Comparison of ENCODE assay signal across 8 cellular contexts in genomic region chr9:94805585-94805984, GRCh38.
DNase-seq lines count a peak whose midpoint lies in the region; ATAC-seq and TF ChIP-seq lines count a peak whose summit lies in the region.

No MANE protein-coding gene starts in this region.

- H3K36me3 ChIP-seq in duodenal mucosa (ENCODE audit: control insufficient read depth in 1 of 2, insufficient read depth in 2 of 2, low read length in 2 of 2), result peaks cover 4 to 16% of the 10 kb centered on the region in 2 donors

- H3K9me3 Mint-ChIP-seq in CD14-positive monocyte, result peaks cover 0 to 2% (median 0%) of the 10 kb centered on the region in 7 donors
- H3K9me3 Mint-ChIP-seq in neural crest cell, result no peaks in the 10 kb centered on the region
- H3K9me3 Mint-ChIP-seq in activated CD8-positive, alpha-beta memory T cell treated with anti-CD3 and anti-CD28 coated beads, Interleukin-2, amount 10 ng/mL, durations not matched to agents 7 days and 5 days (ENCODE audit: low read depth), result no peaks in the 10 kb centered on the region

- TF ChIP-seq CTCF in CD14-positive monocyte (IDR thresholded peaks at IDR 0.05), result no peak
- no peak for TF ChIP-seq CTCF in neural crest cell (conservative IDR thresholded peaks at IDR 0.05)

- ATAC-seq in GM18498 (IDR thresholded peaks at IDR 0.05; ENCODE audit: unreplicated experiment) (no peak), HG03460 (IDR thresholded peaks at IDR 0.05; ENCODE audit: unreplicated experiment) (no peak)
- ATAC-seq in activated CD8-positive, alpha-beta memory T cell treated with anti-CD3 and anti-CD28 coated beads, Interleukin-2, amount 10 ng/mL, durations not matched to agents 7 days and 5 days, result no peak

- no peaks in the 10 kb centered on the region for H3K9me3 ChIP-seq in duodenal mucosa (ENCODE audit: control insufficient read depth in 1 of 2, low read length in 2 of 2)

- intact Hi-C loops in CD14-positive monocyte (cut with micrococcal nuclease), result no loop called here

- H3K27ac ChIP-seq in duodenal mucosa (ENCODE audit: low read depth, low read length), result peak overlapping the region; percentile 47

- no peak overlapping the region for H3K9ac ChIP-seq in duodenal mucosa (ENCODE audit: low read depth in 1 of 2, low read length in 2 of 2)

- H3K36me3 Mint-ChIP-seq in CD14-positive monocyte, result peaks cover 46 to 52% of the 10 kb centered on the region in 2 donors
- peaks cover 14% of the 10 kb centered on the region for H3K36me3 Mint-ChIP-seq in neural crest cell (ENCODE audit: low read depth)
- peaks cover 31% of the 10 kb centered on the region for H3K36me3 Mint-ChIP-seq in activated CD8-positive, alpha-beta memory T cell treated with anti-CD3 and anti-CD28 coated beads, Interleukin-2, amount 10 ng/mL, durations not matched to agents 7 days and 5 days

- no peak overlapping the region for H3K4me3 ChIP-seq in duodenal mucosa (ENCODE audit: low read depth in 1 of 2, low read length in 2 of 2)

- H3K4me3 Mint-ChIP-seq in CD14-positive monocyte (peak overlapping the region; percentile 39 to 44), neural crest cell (no peak overlapping the region)
- no peak overlapping the region for H3K4me3 Mint-ChIP-seq in activated CD8-positive, alpha-beta memory T cell treated with anti-CD3 and anti-CD28 coated beads, Interleukin-2, amount 10 ng/mL, durations not matched to agents 7 days and 5 days

- H3K4me1 Mint-ChIP-seq in CD14-positive monocyte (peaks cover 19% of the 10 kb centered on the region), neural crest cell (peaks cover 35% of the 10 kb centered on the region)
- H3K4me1 Mint-ChIP-seq in activated CD8-positive, alpha-beta memory T cell treated with anti-CD3 and anti-CD28 coated beads, Interleukin-2, amount 10 ng/mL, durations not matched to agents 7 days and 5 days, result peaks cover 25% of the 10 kb centered on the region

- DNase-seq in CD14-positive monocyte (ENCODE audit: low spot score) (no peak), NCI-H2029 (lab: John Stamatoyannopoulos, UW) (peak; percentile 45), neural crest cell (ENCODE audit: low read depth, low spot score) (no peak)
- no peak for DNase-seq in activated T-cell treated with anti-CD3 and anti-CD28 coated beads, Interleukin-2, amount 50 U/mL, for 48 hours
- no peak for DNase-seq in activated CD8-positive, alpha-beta memory T cell treated with anti-CD3 and anti-CD28 coated beads, Interleukin-2, amount 10 ng/mL, durations not matched to agents 7 days and 5 days

- H3K27ac Mint-ChIP-seq in CD14-positive monocyte, result peak overlapping the region in 4 of 7 donors; percentile 8 to 87 (median 52)
- H3K27ac Mint-ChIP-seq in neural crest cell (ENCODE audit: unreplicated experiment), result peak overlapping the region; percentile 28
- no peak overlapping the region for H3K27ac Mint-ChIP-seq in activated CD8-positive, alpha-beta memory T cell treated with anti-CD3 and anti-CD28 coated beads, Interleukin-2, amount 10 ng/mL, durations not matched to agents 7 days and 5 days

- peaks cover 0 to 1% (median 0%) of the 10 kb centered on the region in 3 donors for H3K27me3 Mint-ChIP-seq in CD14-positive monocyte (ENCODE audit: low read depth in 3 of 3)
- H3K27me3 Mint-ChIP-seq in neural crest cell (ENCODE audit: low read depth), result no peaks in the 10 kb centered on the region
- peaks cover 3% of the 10 kb centered on the region for H3K27me3 Mint-ChIP-seq in activated CD8-positive, alpha-beta memory T cell treated with anti-CD3 and anti-CD28 coated beads, Interleukin-2, amount 10 ng/mL, durations not matched to agents 7 days and 5 days

- H3K4me1 ChIP-seq in duodenal mucosa (ENCODE audit: control insufficient read depth in 1 of 2, insufficient read depth in 2 of 2, low read length in 2 of 2), result peaks cover 18 to 34% of the 10 kb centered on the region in 2 donors

- CTCF ChIA-PET in activated CD8-positive, alpha-beta memory T cell treated with anti-CD3 and anti-CD28 coated beads, Interleukin-2, amount 10 ng/mL, durations not matched to agents 7 days and 5 days (lab: Charles Lee), result no interaction called here

- H3K27me3 ChIP-seq in duodenal mucosa (ENCODE audit: control insufficient read depth in 1 of 2, insufficient read depth in 2 of 2, low read length in 2 of 2), result no peaks in the 10 kb centered on the region

Comparison
In these comparisons a context has a peak if more than half of its experiments do, and no peak if none do; other contexts are left out.
1. H3K4me3 Mint-ChIP-seq: peak in CD14-positive monocyte (2 of 2); none in neural crest cell (single experiment) and activated CD8-positive, alpha-beta memory T cell treated with anti-CD3 and anti-CD28 coated beads, Interleukin-2, amount 10 ng/mL, durations not matched to agents 7 days and 5 days (single experiment).